Comparison of ENCODE assay signal across 16 cellular contexts in the genomic region with DNA sequence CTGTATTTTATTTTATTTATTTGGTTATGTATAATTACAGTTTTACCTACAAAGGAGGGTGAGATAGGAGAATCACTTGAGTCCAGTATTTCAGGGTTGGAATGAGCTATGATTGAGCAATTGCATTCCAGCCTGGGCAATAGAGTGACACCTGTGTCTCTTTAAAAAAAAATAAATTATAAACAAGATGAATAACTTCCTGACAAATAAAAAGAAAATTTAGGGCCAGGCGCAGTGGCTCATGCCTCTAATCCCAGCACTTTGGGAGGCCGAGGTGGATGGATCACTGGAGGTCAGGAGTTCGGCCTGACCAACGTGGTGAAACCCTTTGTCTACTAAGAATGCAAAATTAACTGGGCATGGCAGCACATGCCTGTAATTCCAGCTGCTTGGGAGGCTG.
"Had no signal": no experiment of that assay in that cellular context is flagged by ENCODE, and none has a peak within 500 bp of the region (broad histone marks: within the 10 kb centered on the region; RNA-seq: fewer than 3 reads in every experiment).

No MANE protein-coding gene starts in this region.

- FAIRE-seq: endometrium had no signal

- DNase-seq: activated T-cell treated with anti-CD3 and anti-CD28 coated beads, Interleukin-2, amount 50 U/mL, for 1 hour; effector CD4-positive, alpha-beta T cell; gastrocnemius medialis; hippocampal formation; left cardiac atrium; stimulated activated CD4-positive, alpha-beta T cell treated with anti-CD3 and anti-CD28 coated beads, Interleukin-15, amount 100 ng/mL, for 24 hours; stimulated activated CD4-positive, alpha-beta T cell treated with anti-CD3 and anti-CD28 coated beads, Interleukin-2, amount 100 ng/mL, for 48 hours; stimulated activated CD8-positive, alpha-beta memory T cell treated with anti-CD3 and anti-CD28 coated beads, Interleukin-4, amount 100 ng/mL, for 48 hours; stimulated activated naive B cell treated with anti-CD40 and anti-IgM and Interleukin-4, amounts not matched to agents 10 μg/mL and 1 μg/mL and 100 μg/mL, for 72 hours; T1000 had no signal

- H3K4me1 ChIP-seq: esophagus muscularis mucosa, gastrocnemius medialis, vagina had no signal

- H3K27me3 ChIP-seq: adrenal gland, esophagus muscularis mucosa, gastrocnemius medialis, neutrophil, vagina had no signal

- H3K4me2 ChIP-seq: smooth muscle cell had no signal

- H3K27ac ChIP-seq: adrenal gland, esophagus muscularis mucosa, gastrocnemius medialis, neutrophil, vagina had no signal

- H3K36me3 ChIP-seq: neutrophil had no signal

- H3K9me3 ChIP-seq: adrenal gland, esophagus muscularis mucosa, gastrocnemius medialis, neutrophil, vagina had no signal

- H3K4me3 ChIP-seq: adrenal gland, esophagus muscularis mucosa, gastrocnemius medialis, smooth muscle cell, vagina had no signal
